8 cellular contexts compared by ENCODE assay signal in the genomic region with DNA sequence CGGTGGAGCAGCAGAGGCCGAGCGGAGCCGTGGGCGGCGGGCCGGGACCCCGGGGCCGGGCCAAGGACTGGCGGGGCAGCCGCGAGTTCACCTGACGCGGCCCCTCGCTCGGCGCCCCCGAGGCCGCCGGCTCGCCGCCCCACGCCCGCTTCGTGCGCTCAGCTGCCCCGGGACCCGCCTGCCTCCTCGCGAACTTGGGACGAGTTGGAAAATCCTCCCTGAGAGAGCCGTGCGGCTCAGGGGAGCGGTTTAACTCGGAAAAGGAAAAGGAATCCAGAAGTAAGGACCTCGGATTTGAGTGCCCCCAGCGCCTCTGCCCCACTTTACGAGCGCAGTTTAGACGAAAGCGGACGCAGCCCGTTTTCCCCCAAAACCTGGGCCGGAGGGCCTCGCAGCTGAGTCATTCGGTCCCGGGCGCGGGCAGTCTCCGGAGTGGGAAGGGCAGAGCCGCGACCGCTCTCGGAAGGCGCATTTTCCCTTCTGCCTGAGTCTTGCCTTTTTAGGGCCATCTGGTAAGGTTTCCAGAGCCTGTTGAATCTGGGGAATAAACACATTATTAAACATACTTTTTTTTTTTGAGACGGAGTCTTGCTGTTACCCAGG. TPM values are rescaled to one million over a fixed set of nuclear protein-coding genes. Genes with fewer than 3 reads are reported as not detected.
DNase-seq lines count a peak whose midpoint lies in the region; ATAC-seq and TF ChIP-seq lines count a peak whose summit lies in the region.

No MANE protein-coding gene starts in this region.

- H3K4me3 Mint-ChIP-seq in activated CD4-positive, alpha-beta T cell treated with anti-CD3 and anti-CD28 coated beads for 36 hours: peak overlapping the region; percentile 86

- no peaks in the 10 kb centered on the region for H3K27me3 Mint-ChIP-seq in activated CD4-positive, alpha-beta T cell treated with anti-CD3 and anti-CD28 coated beads for 36 hours

- no peak for TF ChIP-seq CTCF in choroid plexus epithelial cell (conservative IDR thresholded peaks at IDR 0.05; ENCODE audit: low read depth, low read length)

- H3K4me1 Mint-ChIP-seq in activated CD4-positive, alpha-beta T cell treated with anti-CD3 and anti-CD28 coated beads for 36 hours: peaks cover 62% of the 10 kb centered on the region

- peak overlapping the region; percentile 99 for H3K27ac Mint-ChIP-seq in activated CD4-positive, alpha-beta T cell treated with anti-CD3 and anti-CD28 coated beads for 36 hours

- H3K9me3 Mint-ChIP-seq in activated CD4-positive, alpha-beta T cell treated with anti-CD3 and anti-CD28 coated beads for 36 hours (ENCODE audit: low read depth): no peaks in the 10 kb centered on the region

- H3K4me3 ChIP-seq in choroid plexus epithelial cell (ENCODE audit: low read depth, low read length): peak overlapping the region; percentile 85

- CTCF ChIA-PET in activated CD4-positive, alpha-beta T cell treated with anti-CD3 and anti-CD28 coated beads for 36 hours (lab: Charles Lee): interaction anchor here (0.8 to 8.9 kb wide), 5 partner anchors 68 to 216 kb away, joined by 3 to 102 read pairs (median 6); no protein-coding TSS in a partner anchor

- ATAC-seq in activated CD4-positive, alpha-beta T cell treated with anti-CD3 and anti-CD28 coated beads for 36 hours: no peak
- peak; percentile 6 for ATAC-seq in left lobe of liver

- POLR2A ChIA-PET in activated CD4-positive, alpha-beta T cell treated with anti-CD3 and anti-CD28 coated beads for 36 hours (lab: Charles Lee): interaction anchor here (0.8 to 3.8 kb wide), 6 partner anchors 22 to 212 kb away, joined by 4 to 93 read pairs (median 8); no protein-coding TSS in a partner anchor

- intact Hi-C loops in activated CD4-positive, alpha-beta T cell treated with anti-CD3 and anti-CD28 coated beads for 36 hours (cut with DNase I, micrococcal nuclease): loop anchor here (1.0 to 10.0 kb wide), 9 partner anchors 22 to 515 kb away; a partner anchor contains a TSS

- DNase-seq in NOMO-1 (lab: John Stamatoyannopoulos, UW; ENCODE audit: unreplicated experiment in 2 of 2) (peak; percentile 35 to 47), NOMO-1 treated with dmso at 0.1 percent for 144 hours (lab: John Stamatoyannopoulos, UW; ENCODE audit: unreplicated experiment) (no peak), KBM-7 (peak; percentile 61), choroid plexus epithelial cell (ENCODE audit: low read depth) (peak; percentile 71), left lobe of liver (ENCODE audit: low spot score) (no peak), NCI-H1048 (lab: John Stamatoyannopoulos, UW) (no peak)
- peak; percentile 77 for DNase-seq in activated CD4-positive, alpha-beta T cell treated with anti-CD3 and anti-CD28 coated beads for 36 hours
- DNase-seq in stimulated activated CD4-positive, alpha-beta T cell treated with anti-CD3 and anti-CD28 coated beads, Interleukin-2, amount 100 ng/mL, for 24 hours: peak; percentile 72 to 73

- in situ Hi-C loops in KBM-7 (cut with MboI; ENCODE audit: low pct_unique_long_range_greater_than_20kb, low sequenced_read_pairs): no loop called here

- H3K36me3 Mint-ChIP-seq in activated CD4-positive, alpha-beta T cell treated with anti-CD3 and anti-CD28 coated beads for 36 hours (ENCODE audit: low read depth): peaks cover 17% of the 10 kb centered on the region

RNA-seq across cellular contexts. Expression of a gene that starts 0.7 kb away (rescaled TPM):
- 100 to 1,000 TPM; 106 to 126 TPM for total RNA-seq in activated CD4-positive, alpha-beta T cell treated with anti-CD3 and anti-CD28 coated beads for 36 hours
- total RNA-seq in left lobe of liver: 18.9 TPM

RNA-seq across cellular contexts. Expression of a gene that starts 37.2 kb away (rescaled TPM):
- total RNA-seq in activated CD4-positive, alpha-beta T cell treated with anti-CD3 and anti-CD28 coated beads for 36 hours: 10 to 100 TPM; 42.7 to 45.3 TPM
- 12.3 TPM for total RNA-seq in left lobe of liver

Comparison
In these comparisons a context has a peak if more than half of its experiments do, and no peak if none do; other contexts are left out.
1. DNase-seq: peak in NOMO-1 (2 of 2), KBM-7 (single experiment), activated CD4-positive, alpha-beta T cell treated with anti-CD3 and anti-CD28 coated beads for 36 hours (single experiment), choroid plexus epithelial cell (single experiment) and stimulated activated CD4-positive, alpha-beta T cell treated with anti-CD3 and anti-CD28 coated beads, Interleukin-2, amount 100 ng/mL, for 24 hours (2 of 2); none in NOMO-1 treated with dmso at 0.1 percent for 144 hours (single experiment), left lobe of liver (single experiment) and NCI-H1048 (single experiment).